ENCODE assay signal across 24 cellular contexts in genomic region chr9:37382982-37383357, GRCh38. TPM values are rescaled to one million over a fixed set of nuclear protein-coding genes. Genes with fewer than 3 reads are reported as not detected.
DNase-seq lines count a peak whose midpoint lies in the region; ATAC-seq, FAIRE-seq and TF ChIP-seq lines count a peak whose summit lies in the region.
"Had no signal": no experiment of that assay in that cellular context is flagged by ENCODE, and none has a peak within 500 bp of the region (broad histone marks: within the 10 kb centered on the region; RNA-seq: fewer than 3 reads in every experiment).

No MANE protein-coding gene starts in this region.

- H3K4me1 ChIP-seq in K562 (replicated peaks in 1 of 2; ENCODE audit: control insufficient read depth in 2 of 2, insufficient read depth in 2 of 2, low read length in 2 of 2): peaks cover 11 to 12% of the 10 kb centered on the region in 2 experiments; a peak in 4 of 5 replicates
- H3K4me1 ChIP-seq: heart left ventricle, tibial artery had no signal

- ATAC-seq in GM19328 (IDR thresholded peaks at IDR 0.05; ENCODE audit: unreplicated experiment) (peak; percentile 21), HG03342 (IDR thresholded peaks at IDR 0.05; ENCODE audit: unreplicated experiment) (peak; percentile 17), K562 (no peak), HG02870 (IDR thresholded peaks at IDR 0.05; ENCODE audit: unreplicated experiment) (no peak)
- no peak for ATAC-seq in activated T-helper 17 cell treated with anti-CD3 and anti-CD28 coated beads, Interleukin-2, amount 50 U/mL, for 72 hours (replicated peaks)
- ATAC-seq: activated CD8-positive, alpha-beta T cell treated with anti-CD3 and anti-CD28 coated beads for 36 hours; heart left ventricle; natural killer cell had no signal

- H3K4me3 Mint-ChIP-seq in activated T-helper 17 cell treated with anti-CD3 and anti-CD28 coated beads, Interleukin-2, amount 50 U/mL, for 72 hours: no peak overlapping the region
- H3K4me3 Mint-ChIP-seq: activated CD8-positive, alpha-beta T cell treated with anti-CD3 and anti-CD28 coated beads for 36 hours; CD4-positive, alpha-beta memory T cell; natural killer cell; T-helper 2 cell treated with Interferon-gamma antibody and Interleukin-4, amounts not matched to agents 5 μg/mL and 100 μg/mL, for 36 hours had no signal

- H4K20me1 ChIP-seq in K562 (replicated peaks; ENCODE audit: control insufficient read depth, insufficient read depth, low read length): no peaks in the 10 kb centered on the region

- H3K9me1 ChIP-seq in K562 (ENCODE audit: control insufficient read depth, insufficient read depth, low read length): peaks cover 3% of the 10 kb centered on the region

- H3K9me3 ChIP-seq in K562 (replicated peaks; ENCODE audit: control insufficient read depth, insufficient read depth, low read depth, low read length): peaks cover 8% of the 10 kb centered on the region
- H3K9me3 ChIP-seq: heart left ventricle, Peyer's patch, tibial artery had no signal

- no TSS peak for BruUV-seq in K562 (replicated peaks; lab: Mats Ljungman, UMichigan)

- peaks cover 4% of the 10 kb centered on the region for H3K27me3 Mint-ChIP-seq in activated T-helper 17 cell treated with anti-CD3 and anti-CD28 coated beads, Interleukin-2, amount 50 U/mL, for 72 hours
- H3K27me3 Mint-ChIP-seq: activated CD8-positive, alpha-beta T cell treated with anti-CD3 and anti-CD28 coated beads for 36 hours had no signal

- intact Hi-C loops in K562 (cut with micrococcal nuclease): loop anchor here (10.0 kb wide), 1 partner anchor 188 kb away; no protein-coding TSS in a partner anchor

- H2AFZ ChIP-seq in K562 (ENCODE audit: low read depth, low read length): peak overlapping the region; percentile 29

- peaks cover 3 to 14% of the 10 kb centered on the region in 2 experiments; a peak in 3 of 5 replicates for H3K27me3 ChIP-seq in K562 (ENCODE audit: control insufficient read depth in 2 of 2, insufficient read depth in 2 of 2, low read length in 2 of 2)
- H3K27me3 ChIP-seq: heart left ventricle, Peyer's patch, tibial artery had no signal

- no peak for TF ChIP-seq EP300 in K562 (IDR thresholded peaks at IDR 0.05; ENCODE audit: low read length)

- H3K27ac Mint-ChIP-seq in activated T-helper 17 cell treated with anti-CD3 and anti-CD28 coated beads, Interleukin-2, amount 50 U/mL, for 72 hours: no peak overlapping the region
- H3K27ac Mint-ChIP-seq: activated CD8-positive, alpha-beta T cell treated with anti-CD3 and anti-CD28 coated beads for 36 hours; CD4-positive, alpha-beta memory T cell; natural killer cell; T-helper 2 cell treated with Interferon-gamma antibody and Interleukin-4, amounts not matched to agents 5 μg/mL and 100 μg/mL, for 36 hours had no signal

- H3K27ac ChIP-seq in K562 (ENCODE audit: extremely low read depth, low read depth, low read length): no peak overlapping the region
- H3K27ac ChIP-seq: heart left ventricle, tibial artery had no signal

- 12% methylated on average over 5 of the region's 5 CpGs for WGBS in K562 (ENCODE audit: insufficient coverage, low coverage, missing lambda C conversion rate)

- TF ChIP-seq POLR2A in GM12892 (IDR thresholded peaks at IDR 0.05; ENCODE audit: low read depth, low read length): no peak
- no peak for TF ChIP-seq POLR2A in K562 (conservative IDR thresholded peaks at IDR 0.05)

- in situ Hi-C loops in K562 (cut with MboI): no loop called here

- H3K36me3 ChIP-seq in K562 (ENCODE audit: control insufficient read depth, insufficient read depth, low read length): no peaks in the 10 kb centered on the region
- H3K36me3 ChIP-seq: heart left ventricle, Peyer's patch, tibial artery had no signal

- H3K9ac ChIP-seq in K562 (ENCODE audit: insufficient read depth in 1 of 2, low read depth in 2 of 2, low read length in 2 of 2): no peak overlapping the region

- no peak for TF ChIP-seq CTCF in K562 (IDR thresholded peaks at IDR 0.05 in 2 of 3, conservative IDR thresholded peaks at IDR 0.05 in 1 of 3; ENCODE audit: insufficient read depth in 2 of 3, low read depth in 1 of 3, low read length in 3 of 3)

- H3K4me1 Mint-ChIP-seq in activated T-helper 17 cell treated with anti-CD3 and anti-CD28 coated beads, Interleukin-2, amount 50 U/mL, for 72 hours: no peaks in the 10 kb centered on the region
- H3K4me1 Mint-ChIP-seq: CD4-positive, alpha-beta memory T cell; natural killer cell had no signal

- DNase-seq in GM12892 (ENCODE audit: insufficient read length): no peak
- DNase-seq in K562 (ENCODE audit: extremely low read depth in 1 of 4, low spot score in 3 of 4): no peak
- DNase-seq in effector CD4-positive, alpha-beta T cell: no peak
- DNase-seq in AML-193 (lab: John Stamatoyannopoulos, UW): no peak
- DNase-seq: activated CD4-positive, CD25-positive, alpha-beta regulatory T cell; activated CD8-positive, alpha-beta T cell treated with anti-CD3 and anti-CD28 coated beads for 36 hours; amygdala; CD4-positive, alpha-beta memory T cell; DMS153; GF-D8; heart left ventricle; natural killer cell; NCI-H1930; NCI-H226; Peyer's patch; posterior cingulate gyrus; stimulated activated CD4-positive, alpha-beta T cell treated with anti-CD3 and anti-CD28 coated beads, Interleukin-1b, Interleukin-23, amount 100 ng/mL, for 48 hours; stimulated activated naive CD4-positive, alpha-beta T cell; tibial artery had no signal

- no peaks in the 10 kb centered on the region for H3K36me3 Mint-ChIP-seq in activated T-helper 17 cell treated with anti-CD3 and anti-CD28 coated beads, Interleukin-2, amount 50 U/mL, for 72 hours (ENCODE audit: low read depth)
- H3K36me3 Mint-ChIP-seq: CD4-positive, alpha-beta memory T cell; natural killer cell had no signal

- FAIRE-seq in GM12892 (lab: Jason Lieb, UNC): peak; percentile 78
- FAIRE-seq in K562 (lab: Jason Lieb, UNC): no peak

- no peak for TF ChIP-seq RAD21 in K562 (CRISPR knock-in tag; conservative IDR thresholded peaks at IDR 0.05 in 1 of 2, IDR thresholded peaks at IDR 0.05 in 1 of 2)

- POLR2A ChIA-PET in K562 (lab: Yijun Ruan, JAX): interaction anchor here (0.6 to 1.0 kb wide), 4 partner anchors 11 to 608 kb away, joined by 3 read pairs; no protein-coding TSS in a partner anchor

- H3K79me2 ChIP-seq in K562 (ENCODE audit: control insufficient read depth, insufficient read depth, low read length): no peaks in the 10 kb centered on the region

- H3K4me2 ChIP-seq in K562 (ENCODE audit: insufficient read depth, low read length): no peak overlapping the region

- CTCF ChIA-PET in K562 (lab: Yijun Ruan, JAX; ENCODE audit: low intra/inter-chr PET ratio): interaction anchor here (0.6 kb wide), 1 partner anchor 392 kb away, joined by 4 read pairs; no protein-coding TSS in a partner anchor

- H3K9me3 Mint-ChIP-seq in activated T-helper 17 cell treated with anti-CD3 and anti-CD28 coated beads, Interleukin-2, amount 50 U/mL, for 72 hours: no peaks in the 10 kb centered on the region
- H3K9me3 Mint-ChIP-seq: activated CD8-positive, alpha-beta T cell treated with anti-CD3 and anti-CD28 coated beads for 36 hours; natural killer cell; T-helper 2 cell treated with Interferon-gamma antibody and Interleukin-4, amounts not matched to agents 5 μg/mL and 100 μg/mL, for 36 hours had no signal

- no peak overlapping the region for H3K4me3 ChIP-seq in K562
- H3K4me3 ChIP-seq: heart left ventricle, Peyer's patch, tibial artery had no signal

TF ChIP-seq in K562, 482 proteins besides CTCF, POLR2A, EP300 and RAD21 (continues in another document):
- TF ChIP-seq RB1 (IDR thresholded peaks at IDR 0.05; ENCODE audit: low read depth) (no peak), ZBTB17 (CRISPR knock-in tag; IDR thresholded peaks at IDR 0.05) (no peak), NFE2 (IDR thresholded peaks at IDR 0.05; ENCODE audit: low read depth) (no peak), ZNF511 (CRISPR knock-in tag; IDR thresholded peaks at IDR 0.05) (no peak), HDGF (IDR thresholded peaks at IDR 0.05) (no peak), ZBTB5 (IDR thresholded peaks at IDR 0.05) (no peak)

RNA-seq across cellular contexts. Expression of gene GRHPR, which starts 39.5 kb away (rescaled TPM):
- 134 TPM for polyA plus RNA-seq in GM12892 (2012; ENCODE audit: missing spikeins)
- 153 and 249 TPM in 2 replicates for total RNA-seq in K562 (2011; cell fraction: chromatin; rRNA removed; ENCODE audit: low replicate concordance)
- total RNA-seq in K562 (2011; cell fraction: nucleolus; rRNA removed): 152 and 167 TPM in 2 replicates
- total RNA-seq in K562 (2011; cell fraction: nucleoplasm; rRNA removed): 169 and 188 TPM in 2 replicates
- total RNA-seq in K562 (2014; rRNA removed) (142 and 188 TPM in 2 replicates), K562 (2014; rRNA removed; fragmentation: Illumina TruSeq; extraction: Trizol) (60.4 and 81.2 TPM in 2 replicates), K562 (2015; rRNA removed; fragmentation: Illumina TruSeq; extraction: Trizol) (124 and 128 TPM in 2 replicates), K562 (2021) (120 TPM in 2 replicates)
- polyA plus RNA-seq in K562 (2011; rRNA removed) (140 and 170 TPM in 2 replicates), K562 (2014; fragmentation: Illumina TruSeq; extraction: Trizol) (108 and 122 TPM in 2 replicates), K562 (2014; fragmentation: Nextera tagmentation; extraction: Ambion mirVana) (10 to 100 TPM; 38.9 to 59.0 TPM), K562 (2014; rRNA removed) (144 and 164 TPM in 2 replicates)
- polyA plus RNA-seq in K562 (2011; cell fraction: cytosol; rRNA removed): 244 and 362 TPM in 2 replicates
- polyA plus RNA-seq in K562 (2011; cell fraction: nucleus; rRNA removed): 198 and 228 TPM in 2 replicates
- 125 and 212 TPM in 2 replicates for polyA plus RNA-seq in K562 (2012)
- 88.7 and 103 TPM in 2 replicates for polyA minus RNA-seq in K562 (2011; rRNA and poly(A)+ RNA removed)
- polyA minus RNA-seq in K562 (2011; cell fraction: cytosol; rRNA and poly(A)+ RNA removed): 76.4 and 82.6 TPM in 2 replicates
- 75.5 and 95.9 TPM in 2 replicates for polyA minus RNA-seq in K562 (2011; cell fraction: nucleus; rRNA and poly(A)+ RNA removed)
- 10 to 100 TPM; 46.4 to 47.0 TPM for total RNA-seq in activated T-helper 17 cell treated with anti-CD3 and anti-CD28 coated beads, Interleukin-2, amount 50 U/mL, for 72 hours

Comparison
In these comparisons a context has a peak if more than half of its experiments do, and no peak if none do; other contexts are left out.
1. ATAC-seq: peak in GM19328 (single experiment) and HG03342 (single experiment); none in K562 (single experiment), activated T-helper 17 cell treated with anti-CD3 and anti-CD28 coated beads, Interleukin-2, amount 50 U/mL, for 72 hours (single experiment) and HG02870 (single experiment).